In the genomic region with DNA sequence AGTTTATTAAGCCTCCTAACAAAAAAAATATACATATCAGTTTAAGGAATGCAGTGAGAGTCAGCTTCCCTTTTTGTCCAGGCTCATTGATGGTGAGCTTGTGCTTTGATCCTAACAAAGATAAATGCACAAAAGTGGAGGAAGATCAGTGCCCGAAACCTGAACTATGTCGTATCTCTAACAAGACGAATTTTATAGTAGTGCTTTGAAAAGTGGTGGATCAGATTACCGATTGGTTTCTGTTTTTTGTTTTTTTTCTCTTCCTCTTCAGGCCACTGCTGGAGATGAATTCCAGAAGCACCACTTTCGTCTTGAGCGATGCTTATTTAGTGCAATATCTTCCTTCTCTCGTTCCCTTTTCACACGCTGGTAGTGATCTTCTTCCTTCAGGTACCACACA, we compare ENCODE assay signal across 25 cellular contexts.
"Had no signal": no experiment of that assay in that cellular context is flagged by ENCODE, and none has a peak within 500 bp of the region (broad histone marks: within the 10 kb centered on the region; RNA-seq: fewer than 3 reads in every experiment).

No MANE protein-coding gene starts in this region.

- H3K4me2 ChIP-seq: hepatocyte had no signal

- H3K9me3 ChIP-seq: ascending aorta, colonic mucosa, gastroesophageal sphincter, ovary, stomach, thyroid gland, upper lobe of right lung had no signal

- H3K9me3 Mint-ChIP-seq: activated naive CD4-positive, alpha-beta T cell treated with anti-CD3 and anti-CD28 coated beads for 36 hours; activated naive CD8-positive, alpha-beta T cell treated with anti-CD3 and anti-CD28 coated beads, Interleukin-2, amount 10 ng/mL, durations not matched to agents 7 days and 5 days; nephron; stimulated activated naive B cell treated with anti-CD40 and anti-IgM and Interleukin-4, amounts not matched to agents 10 μg/mL and 1 μg/mL and 100 μg/mL, for 72 hours had no signal

- H3K27ac ChIP-seq: ascending aorta, cardiac muscle cell, colonic mucosa, gastroesophageal sphincter, hepatocyte, ovary, stomach, thyroid gland, upper lobe of right lung had no signal

- DNase-seq: activated CD4-positive, alpha-beta T cell treated with anti-CD3 and anti-CD28 coated beads for 4 hours; activated CD4-positive, alpha-beta T cell treated with anti-CD3 and anti-CD28 coated beads, Interleukin-2, amount 50 U/mL, for 4 hours; activated effector memory CD4-positive, alpha-beta T cell treated with Interleukin-2 at 50 U/mL for 16 hours; activated naive CD4-positive, alpha-beta T cell treated with anti-CD3 and anti-CD28 coated beads for 36 hours; activated naive CD8-positive, alpha-beta T cell treated with anti-CD3 and anti-CD28 coated beads, Interleukin-2, amount 10 ng/mL, durations not matched to agents 7 days and 5 days; activated T-cell treated with anti-CD3 and anti-CD28 coated beads for 4 hours; cerebellar nuclear complex; colonic mucosa; effector CD8-positive, alpha-beta T cell; islet precursor cell; left ventricle myocardium superior; ovary; stimulated activated CD4-positive, alpha-beta T cell treated with anti-CD3 and anti-CD28 coated beads, Interleukin-15, amount 100 ng/mL, for 24 hours; stimulated activated CD4-positive, alpha-beta T cell treated with anti-CD3 and anti-CD28 coated beads, Interleukin-2, amount 100 ng/mL, for 24 hours; stimulated activated naive B cell treated with anti-CD40 and anti-IgM and Interleukin-4, amounts not matched to agents 10 μg/mL and 1 μg/mL and 100 μg/mL, for 72 hours; stomach; thyroid gland; upper lobe of right lung had no signal

- H3K27me3 ChIP-seq: ascending aorta, cardiac muscle cell, colonic mucosa, gastroesophageal sphincter, hepatocyte, ovary, stomach, thyroid gland, upper lobe of right lung had no signal

- H3K27ac Mint-ChIP-seq: activated naive CD4-positive, alpha-beta T cell treated with anti-CD3 and anti-CD28 coated beads for 36 hours; activated naive CD8-positive, alpha-beta T cell treated with anti-CD3 and anti-CD28 coated beads, Interleukin-2, amount 10 ng/mL, durations not matched to agents 7 days and 5 days; progenitor cell of endocrine pancreas; stimulated activated naive B cell treated with anti-CD40 and anti-IgM and Interleukin-4, amounts not matched to agents 10 μg/mL and 1 μg/mL and 100 μg/mL, for 72 hours had no signal

- ATAC-seq: gastroesophageal sphincter; left ventricle myocardium superior; stimulated activated naive B cell treated with anti-CD40 and anti-IgM and Interleukin-4, amounts not matched to agents 10 μg/mL and 1 μg/mL and 100 μg/mL, for 72 hours; upper lobe of right lung had no signal

- H3K4me3 ChIP-seq: ascending aorta, cardiac muscle cell, colonic mucosa, gastroesophageal sphincter, hepatocyte, ovary, stomach, thyroid gland, upper lobe of right lung had no signal

- H3K36me3 ChIP-seq: cardiac muscle cell, colonic mucosa, ovary had no signal

- H3K4me3 Mint-ChIP-seq: activated naive CD4-positive, alpha-beta T cell treated with anti-CD3 and anti-CD28 coated beads for 36 hours; activated naive CD8-positive, alpha-beta T cell treated with anti-CD3 and anti-CD28 coated beads, Interleukin-2, amount 10 ng/mL, durations not matched to agents 7 days and 5 days; brain; nephron; stimulated activated naive B cell treated with anti-CD40 and anti-IgM and Interleukin-4, amounts not matched to agents 10 μg/mL and 1 μg/mL and 100 μg/mL, for 72 hours had no signal

- H3K27me3 Mint-ChIP-seq: activated naive CD8-positive, alpha-beta T cell treated with anti-CD3 and anti-CD28 coated beads, Interleukin-2, amount 10 ng/mL, durations not matched to agents 7 days and 5 days; progenitor cell of endocrine pancreas; stimulated activated naive B cell treated with anti-CD40 and anti-IgM and Interleukin-4, amounts not matched to agents 10 μg/mL and 1 μg/mL and 100 μg/mL, for 72 hours had no signal

- H3K36me3 Mint-ChIP-seq: activated naive CD8-positive, alpha-beta T cell treated with anti-CD3 and anti-CD28 coated beads, Interleukin-2, amount 10 ng/mL, durations not matched to agents 7 days and 5 days; stimulated activated naive B cell treated with anti-CD40 and anti-IgM and Interleukin-4, amounts not matched to agents 10 μg/mL and 1 μg/mL and 100 μg/mL, for 72 hours had no signal

- H2AFZ ChIP-seq: hepatocyte had no signal

- H3K4me1 Mint-ChIP-seq: activated naive CD8-positive, alpha-beta T cell treated with anti-CD3 and anti-CD28 coated beads, Interleukin-2, amount 10 ng/mL, durations not matched to agents 7 days and 5 days; stimulated activated naive B cell treated with anti-CD40 and anti-IgM and Interleukin-4, amounts not matched to agents 10 μg/mL and 1 μg/mL and 100 μg/mL, for 72 hours had no signal

- H3K4me1 ChIP-seq: colonic mucosa, stomach, thyroid gland, upper lobe of right lung had no signal
